In genomic region chr5:132225165-132226032, GRCh38 we compare ENCODE assay signal across 1 cellular context.
TF ChIP-seq lines count a peak whose summit lies in the region.

No MANE protein-coding gene starts in this region.

TF ChIP-seq in HEK293, 187 proteins besides CTCF, POLR2A, EP300 and RAD21 (continued from another document and continues in another):
- no peak for TF ChIP-seq PRDM2 (tag by site-specific recombination; IDR thresholded peaks at IDR 0.05; ENCODE audit: borderline replicate concordance)
- TF ChIP-seq ZNF521 (tag by site-specific recombination; IDR thresholded peaks at IDR 0.05), result no peak
- TF ChIP-seq KLF1 (tag by site-specific recombination; IDR thresholded peaks at IDR 0.05), result peak; percentile 46; the same call in 1 of the 2 replicates
- TF ChIP-seq, protein P1, sequence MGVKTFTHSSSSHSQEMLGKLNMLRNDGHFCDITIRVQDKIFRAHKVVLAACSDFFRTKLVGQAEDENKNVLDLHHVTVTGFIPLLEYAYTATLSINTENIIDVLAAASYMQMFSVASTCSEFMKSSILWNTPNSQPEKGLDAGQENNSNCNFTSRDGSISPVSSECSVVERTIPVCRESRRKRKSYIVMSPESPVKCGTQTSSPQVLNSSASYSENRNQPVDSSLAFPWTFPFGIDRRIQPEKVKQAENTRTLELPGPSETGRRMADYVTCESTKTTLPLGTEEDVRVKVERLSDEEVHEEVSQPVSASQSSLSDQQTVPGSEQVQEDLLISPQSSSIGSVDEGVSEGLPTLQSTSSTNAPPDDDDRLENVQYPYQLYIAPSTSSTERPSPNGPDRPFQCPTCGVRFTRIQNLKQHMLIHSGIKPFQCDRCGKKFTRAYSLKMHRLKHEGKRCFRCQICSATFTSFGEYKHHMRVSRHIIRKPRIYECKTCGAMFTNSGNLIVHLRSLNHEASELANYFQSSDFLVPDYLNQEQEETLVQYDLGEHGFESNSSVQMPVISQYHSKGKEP (tag by site-specific recombination; IDR thresholded peaks at IDR 0.05), result 0 out of 2 replicates have a peak, but pooled peaks have one; percentile 20
- no peak for TF ChIP-seq REPIN1 (tag by site-specific recombination; IDR thresholded peaks at IDR 0.05; ENCODE audit: low read depth)
- no peak for TF ChIP-seq ZNF10 (tag by site-specific recombination; IDR thresholded peaks at IDR 0.05)
- TF ChIP-seq GLIS1 (tag by site-specific recombination; IDR thresholded peaks at IDR 0.05), result 0 out of 2 replicates have a peak, but pooled peaks have one; percentile 20
- no peak for TF ChIP-seq ZNF624 (tag by site-specific recombination; IDR thresholded peaks at IDR 0.05)
- peak; percentile 91 for TF ChIP-seq EGR2 (tag by site-specific recombination; IDR thresholded peaks at IDR 0.05; ENCODE audit: low read depth)
- 0 out of 2 replicates have a peak, but pooled peaks have one; percentile 20 for TF ChIP-seq ZNF366 (tag by site-specific recombination; conservative IDR thresholded peaks at IDR 0.05)
- no peak for TF ChIP-seq ZNF202 (tag by site-specific recombination; IDR thresholded peaks at IDR 0.05; ENCODE audit: borderline replicate concordance)
- no peak; the same call in 1 of the 2 replicates for TF ChIP-seq GLIS2 (tag by site-specific recombination; IDR thresholded peaks at IDR 0.05)
- TF ChIP-seq ZNF76 (tag by site-specific recombination; IDR thresholded peaks at IDR 0.05; ENCODE audit: borderline replicate concordance, low read depth), result no peak
- peak; percentile 47; the same call in 1 of the 2 replicates for TF ChIP-seq ZNF184 (tag by site-specific recombination; IDR thresholded peaks at IDR 0.05)
- peak; percentile 77 for TF ChIP-seq PRDM1 (tag by site-specific recombination; IDR thresholded peaks at IDR 0.05)
- TF ChIP-seq ZNF670 (tag by site-specific recombination; IDR thresholded peaks at IDR 0.05; ENCODE audit: low read depth), result no peak
- TF ChIP-seq SETDB1 (IDR thresholded peaks at IDR 0.05; ENCODE audit: insufficient read length, low read length), result no peak
- TF ChIP-seq, protein P2, sequence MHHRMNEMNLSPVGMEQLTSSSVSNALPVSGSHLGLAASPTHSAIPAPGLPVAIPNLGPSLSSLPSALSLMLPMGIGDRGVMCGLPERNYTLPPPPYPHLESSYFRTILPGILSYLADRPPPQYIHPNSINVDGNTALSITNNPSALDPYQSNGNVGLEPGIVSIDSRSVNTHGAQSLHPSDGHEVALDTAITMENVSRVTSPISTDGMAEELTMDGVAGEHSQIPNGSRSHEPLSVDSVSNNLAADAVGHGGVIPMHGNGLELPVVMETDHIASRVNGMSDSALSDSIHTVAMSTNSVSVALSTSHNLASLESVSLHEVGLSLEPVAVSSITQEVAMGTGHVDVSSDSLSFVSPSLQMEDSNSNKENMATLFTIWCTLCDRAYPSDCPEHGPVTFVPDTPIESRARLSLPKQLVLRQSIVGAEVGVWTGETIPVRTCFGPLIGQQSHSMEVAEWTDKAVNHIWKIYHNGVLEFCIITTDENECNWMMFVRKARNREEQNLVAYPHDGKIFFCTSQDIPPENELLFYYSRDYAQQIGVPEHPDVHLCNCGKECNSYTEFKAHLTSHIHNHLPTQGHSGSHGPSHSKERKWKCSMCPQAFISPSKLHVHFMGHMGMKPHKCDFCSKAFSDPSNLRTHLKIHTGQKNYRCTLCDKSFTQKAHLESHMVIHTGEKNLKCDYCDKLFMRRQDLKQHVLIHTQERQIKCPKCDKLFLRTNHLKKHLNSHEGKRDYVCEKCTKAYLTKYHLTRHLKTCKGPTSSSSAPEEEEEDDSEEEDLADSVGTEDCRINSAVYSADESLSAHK (tag by site-specific recombination; IDR thresholded peaks at IDR 0.05), result no peak
- no peak for TF ChIP-seq ZNF239 (tag by site-specific recombination; IDR thresholded peaks at IDR 0.05)
- TF ChIP-seq ZNF175 (tag by site-specific recombination; IDR thresholded peaks at IDR 0.05), result no peak
- peak; percentile 95 for TF ChIP-seq ZFHX2 (tag by site-specific recombination; conservative IDR thresholded peaks at IDR 0.05)
- TF ChIP-seq ZBTB48 (tag by site-specific recombination; IDR thresholded peaks at IDR 0.05), result peak; percentile 69; the same call in 1 of the 2 replicates
- no peak for TF ChIP-seq ZNF341 (tag by site-specific recombination; IDR thresholded peaks at IDR 0.05; ENCODE audit: low read depth)
- no peak for TF ChIP-seq ZNF473 (tag by site-specific recombination; IDR thresholded peaks at IDR 0.05)
- TF ChIP-seq ZNF629 (tag by site-specific recombination; IDR thresholded peaks at IDR 0.05), result peak; percentile 31; the same call in 1 of the 2 replicates
- TF ChIP-seq ZNF513 (tag by site-specific recombination; IDR thresholded peaks at IDR 0.05), result no peak
- no peak for TF ChIP-seq ZNF433 (tag by site-specific recombination; IDR thresholded peaks at IDR 0.05; ENCODE audit: low read depth)
- no peak for TF ChIP-seq ZNF16 (tag by site-specific recombination; IDR thresholded peaks at IDR 0.05; ENCODE audit: low read depth)
- TF ChIP-seq ZNF843 (tag by site-specific recombination; IDR thresholded peaks at IDR 0.05), result no peak
- TF ChIP-seq ZNF248 (tag by site-specific recombination; IDR thresholded peaks at IDR 0.05), result no peak
- TF ChIP-seq ZNF146 (tag by site-specific recombination; IDR thresholded peaks at IDR 0.05), result no peak
- no peak for TF ChIP-seq ZFP3 (tag by site-specific recombination; IDR thresholded peaks at IDR 0.05; ENCODE audit: low read depth)
- no peak for TF ChIP-seq ZNF157 (tag by site-specific recombination; IDR thresholded peaks at IDR 0.05)
- peak; percentile 52 for TF ChIP-seq OSR2 (tag by site-specific recombination; IDR thresholded peaks at IDR 0.05)
- TF ChIP-seq ZNF561 (tag by site-specific recombination; IDR thresholded peaks at IDR 0.05; ENCODE audit: borderline replicate concordance), result 0 out of 2 replicates have a peak, but pooled peaks have one; percentile 52
- TF ChIP-seq SP7 (tag by site-specific recombination; IDR thresholded peaks at IDR 0.05), result peak; percentile 70
- TF ChIP-seq KLF9 (tag by site-specific recombination; IDR thresholded peaks at IDR 0.05; ENCODE audit: low read depth), result peak; percentile 0; the same call in 1 of the 2 replicates
- TF ChIP-seq, protein P3, sequence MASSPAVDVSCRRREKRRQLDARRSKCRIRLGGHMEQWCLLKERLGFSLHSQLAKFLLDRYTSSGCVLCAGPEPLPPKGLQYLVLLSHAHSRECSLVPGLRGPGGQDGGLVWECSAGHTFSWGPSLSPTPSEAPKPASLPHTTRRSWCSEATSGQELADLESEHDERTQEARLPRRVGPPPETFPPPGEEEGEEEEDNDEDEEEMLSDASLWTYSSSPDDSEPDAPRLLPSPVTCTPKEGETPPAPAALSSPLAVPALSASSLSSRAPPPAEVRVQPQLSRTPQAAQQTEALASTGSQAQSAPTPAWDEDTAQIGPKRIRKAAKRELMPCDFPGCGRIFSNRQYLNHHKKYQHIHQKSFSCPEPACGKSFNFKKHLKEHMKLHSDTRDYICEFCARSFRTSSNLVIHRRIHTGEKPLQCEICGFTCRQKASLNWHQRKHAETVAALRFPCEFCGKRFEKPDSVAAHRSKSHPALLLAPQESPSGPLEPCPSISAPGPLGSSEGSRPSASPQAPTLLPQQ (tag by site-specific recombination; IDR thresholded peaks at IDR 0.05), result peak; percentile 47; the same call in 1 of the 2 replicates
- TF ChIP-seq, protein P4, sequence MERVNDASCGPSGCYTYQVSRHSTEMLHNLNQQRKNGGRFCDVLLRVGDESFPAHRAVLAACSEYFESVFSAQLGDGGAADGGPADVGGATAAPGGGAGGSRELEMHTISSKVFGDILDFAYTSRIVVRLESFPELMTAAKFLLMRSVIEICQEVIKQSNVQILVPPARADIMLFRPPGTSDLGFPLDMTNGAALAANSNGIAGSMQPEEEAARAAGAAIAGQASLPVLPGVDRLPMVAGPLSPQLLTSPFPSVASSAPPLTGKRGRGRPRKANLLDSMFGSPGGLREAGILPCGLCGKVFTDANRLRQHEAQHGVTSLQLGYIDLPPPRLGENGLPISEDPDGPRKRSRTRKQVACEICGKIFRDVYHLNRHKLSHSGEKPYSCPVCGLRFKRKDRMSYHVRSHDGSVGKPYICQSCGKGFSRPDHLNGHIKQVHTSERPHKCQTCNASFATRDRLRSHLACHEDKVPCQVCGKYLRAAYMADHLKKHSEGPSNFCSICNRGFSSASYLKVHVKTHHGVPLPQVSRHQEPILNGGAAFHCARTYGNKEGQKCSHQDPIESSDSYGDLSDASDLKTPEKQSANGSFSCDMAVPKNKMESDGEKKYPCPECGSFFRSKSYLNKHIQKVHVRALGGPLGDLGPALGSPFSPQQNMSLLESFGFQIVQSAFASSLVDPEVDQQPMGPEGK (tag by site-specific recombination; IDR thresholded peaks at IDR 0.05), result peak; percentile 52
- TF ChIP-seq FEZF1 (tag by site-specific recombination; IDR thresholded peaks at IDR 0.05), result peak; percentile 37
- peak; percentile 53; the same call in 1 of the 2 replicates for TF ChIP-seq ZBTB20 (tag by site-specific recombination; IDR thresholded peaks at IDR 0.05)
- TF ChIP-seq ZNF776 (tag by site-specific recombination; IDR thresholded peaks at IDR 0.05; ENCODE audit: borderline replicate concordance), result no peak
- 0 out of 2 replicates have a peak, but pooled peaks have one; percentile 29 for TF ChIP-seq ZNF24 (tag by site-specific recombination; IDR thresholded peaks at IDR 0.05)
- peak; percentile 73 for TF ChIP-seq PRDM10 (tag by site-specific recombination; IDR thresholded peaks at IDR 0.05)
- no peak for TF ChIP-seq KLF7 (tag by site-specific recombination; IDR thresholded peaks at IDR 0.05; ENCODE audit: borderline replicate concordance)
